8 cellular contexts compared by ENCODE assay signal in the genomic region with DNA sequence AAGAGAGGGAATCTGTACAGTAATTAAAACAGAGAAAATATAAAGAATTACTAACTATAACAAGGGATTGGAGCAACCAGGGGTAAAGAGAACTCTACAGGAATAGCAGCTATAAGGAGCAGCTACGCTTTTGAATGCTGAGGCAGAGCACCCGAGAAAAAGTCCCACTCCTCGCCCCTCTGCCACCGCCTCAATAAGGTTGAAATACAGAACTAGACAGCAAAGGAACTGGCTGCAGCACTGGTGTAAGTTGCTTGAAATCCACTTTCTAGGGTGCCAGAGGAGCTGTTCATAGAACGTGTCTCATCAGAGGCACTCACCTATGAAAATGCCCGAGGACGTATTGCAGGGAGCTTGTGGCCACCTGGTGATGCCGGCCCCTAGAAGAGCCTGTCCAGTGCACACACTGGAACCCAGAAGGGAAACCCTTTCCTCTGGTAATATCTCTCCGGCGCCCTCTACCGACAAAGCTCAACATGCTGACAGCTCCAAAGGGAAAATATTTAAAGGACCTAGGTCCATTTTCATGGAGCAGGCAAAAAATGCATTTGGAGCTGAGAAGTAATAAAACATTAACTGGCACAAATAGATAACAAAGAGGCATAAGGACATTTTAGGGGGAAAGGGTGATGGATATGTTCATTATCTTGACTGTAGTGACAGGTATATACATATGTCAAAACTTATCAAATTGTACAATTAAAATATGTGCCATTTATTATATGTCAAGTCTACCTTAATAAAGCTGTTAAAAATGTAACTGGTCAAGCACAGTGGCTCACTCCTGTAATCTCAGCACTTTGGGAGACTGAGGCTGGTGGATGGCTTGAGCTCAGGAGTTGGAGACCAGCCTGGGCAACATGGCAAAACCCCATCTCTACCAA.
A peak's percentile ranks its signal among the peaks of the same experiment; 100 is the strongest.
DNase-seq lines count a peak whose midpoint lies in the region; ATAC-seq and TF ChIP-seq lines count a peak whose summit lies in the region.

No MANE protein-coding gene starts in this region.

- H3K27me3 ChIP-seq in transverse colon, result no peaks in the 10 kb centered on the region
- no peaks in the 10 kb centered on the region for H3K27me3 ChIP-seq in vagina

- peak; percentile 37 for DNase-seq in G401 (ENCODE audit: low spot score)
- DNase-seq in M059J (ENCODE audit: low read depth), result peak; percentile 83
- DNase-seq in SW 1271 (lab: John Stamatoyannopoulos, UW), result peak; percentile 29 to 69
- peak; percentile 58 to 78 for DNase-seq in dermis microvascular lymphatic vessel endothelial cell (ENCODE audit: low read depth in 2 of 2)
- DNase-seq in medulla oblongata (ENCODE audit: extremely low spot score), result peak; percentile 88
- DNase-seq in transverse colon, result peak; percentile 56
- DNase-seq in vagina (ENCODE audit: extremely low spot score in 2 of 2), result no peak

- no peak overlapping the region for H3K4me3 ChIP-seq in transverse colon
- no peak overlapping the region for H3K4me3 ChIP-seq in vagina

- TF ChIP-seq POLR2A in transverse colon (IDR thresholded peaks at IDR 0.05), result no peak
- TF ChIP-seq POLR2A in vagina (IDR thresholded peaks at IDR 0.05), result no peak

- TF ChIP-seq EP300 in transverse colon (IDR thresholded peaks at IDR 0.05; ENCODE audit: low read depth), result no peak

- no peak overlapping the region for H3K27ac ChIP-seq in transverse colon
- no peak overlapping the region for H3K27ac ChIP-seq in vagina

- in situ Hi-C loops in G401 (cut with HindIII; ENCODE audit: low sequenced_read_pairs), result no loop called here
- in situ Hi-C loops in transverse colon (cut with MboI; ENCODE audit: low pct_ligation_motif_present in 1 of 4, low pct_unique_long_range_greater_than_20kb in 1 of 4, low sequenced_read_pairs in 3 of 4), result no loop called here

- H3K9me3 ChIP-seq in transverse colon (no peaks in the 10 kb centered on the region), vagina (no peaks in the 10 kb centered on the region)

- intact Hi-C loops in transverse colon (cut with DNase I; ENCODE audit: low total_unique reads), result loop anchor here (10.0 kb wide), 1 partner anchor 216 kb away; no protein-coding TSS in a partner anchor
- intact Hi-C loops in vagina (cut with DNase I), result no loop called here

- peak; percentile 75 for ATAC-seq in GM21515 (IDR thresholded peaks at IDR 0.05; ENCODE audit: unreplicated experiment)

- peak; percentile 18 to 50 (median 32) for TF ChIP-seq CTCF in transverse colon (IDR thresholded peaks at IDR 0.05)
- no peak for TF ChIP-seq CTCF in vagina (IDR thresholded peaks at IDR 0.05)

- H3K36me3 ChIP-seq in transverse colon (no peaks in the 10 kb centered on the region), vagina (no peaks in the 10 kb centered on the region)

- no peaks in the 10 kb centered on the region for H3K4me1 ChIP-seq in transverse colon
- no peaks in the 10 kb centered on the region for H3K4me1 ChIP-seq in vagina

- 40% methylated on average over 8 to 11 of the region's 11 CpGs for WGBS in transverse colon (ENCODE audit: low coverage in 1 of 2), 2 donors

Comparison
In these comparisons a context has a peak if more than half of its experiments do, and no peak if none do; other contexts are left out.
1. DNase-seq: peak in G401 (single experiment), M059J (single experiment), SW 1271 (2 of 2), dermis microvascular lymphatic vessel endothelial cell (2 of 2), medulla oblongata (single experiment) and transverse colon (single experiment); none in vagina (0 of 2).
2. CTCF ChIP-seq: peak in transverse colon (5 of 5); none in vagina (0 of 3).